Comparison of ENCODE assay signal across 8 cellular contexts in genomic region chr5:150449491-150450339, GRCh38. TPM values are rescaled to one million over a fixed set of nuclear protein-coding genes. Genes with fewer than 3 reads are reported as not detected.
DNase-seq lines count a peak whose midpoint lies in the region; ATAC-seq and TF ChIP-seq lines count a peak whose summit lies in the region.

Gene RPS14, minus strand, starts transcription at chr5:150449739. Its CDS starts 2,006 bp downstream, at chr5:150447733.

- peak; percentile 90 for ATAC-seq in GM19328 (IDR thresholded peaks at IDR 0.05; ENCODE audit: unreplicated experiment)
- peak; percentile 83 for ATAC-seq in HG03520 (IDR thresholded peaks at IDR 0.05; ENCODE audit: unreplicated experiment)

- H3K27ac Mint-ChIP-seq in activated CD4-positive, alpha-beta T cell treated with anti-CD3 and anti-CD28 coated beads, Interleukin-2, amount 10 ng/mL, durations not matched to agents 7 days and 5 days = peak within 1 kb of the TSS; percentile 99
- peak within 1 kb of the TSS; percentile 98 for H3K27ac Mint-ChIP-seq in dendritic cell treated with granulocyte-macrophage colony-stimulating factor and Interleukin-4, amounts not matched to agents 40 ng/mL and 50 ng/mL, for 4 days

- TF ChIP-seq CTCF in C4-2B (conservative IDR thresholded peaks at IDR 0.05) (peak; percentile 98), liver (IDR thresholded peaks at IDR 0.05; ENCODE audit: low read depth, low read length, missing input control) (peak; percentile 91)

- H3K27ac ChIP-seq in C4-2B (peak within 1 kb of the TSS; percentile 93), liver (ENCODE audit: low read depth in 1 of 2, low read length in 2 of 2) (peak within 1 kb of the TSS; percentile 95 to 99)

- peaks cover 2% of the 10 kb centered on the region for H3K9me3 Mint-ChIP-seq in activated CD4-positive, alpha-beta T cell treated with anti-CD3 and anti-CD28 coated beads, Interleukin-2, amount 10 ng/mL, durations not matched to agents 7 days and 5 days
- no peaks in the 10 kb centered on the region for H3K9me3 Mint-ChIP-seq in dendritic cell treated with granulocyte-macrophage colony-stimulating factor and Interleukin-4, amounts not matched to agents 40 ng/mL and 50 ng/mL, for 4 days

- peak within 1 kb of the TSS; percentile 66 to 83 (median 68) for H3K4me3 ChIP-seq in liver (ENCODE audit: low read depth in 1 of 3, low read length in 3 of 3)

- TF ChIP-seq RAD21 in liver (IDR thresholded peaks at IDR 0.05) = peak; percentile 58 to 71

- CTCF ChIA-PET in activated CD4-positive, alpha-beta T cell treated with anti-CD3 and anti-CD28 coated beads, Interleukin-2, amount 10 ng/mL, durations not matched to agents 7 days and 5 days (lab: Charles Lee) = interaction anchor here (0.6 to 3.4 kb wide), 29 partner anchors 9 to 727 kb away, joined by 3 to 30 read pairs (median 4); partner anchors contain the start of genes CD74, DCTN4, IRGM and RBM22

- POLR2A ChIA-PET in activated CD4-positive, alpha-beta T cell treated with anti-CD3 and anti-CD28 coated beads, Interleukin-2, amount 10 ng/mL, durations not matched to agents 7 days and 5 days (lab: Charles Lee) = interaction anchor here (0.7 kb wide), 2 partner anchors 81 to 223 kb away, joined by 3 to 5 read pairs; no protein-coding TSS in a partner anchor

- H3K4me3 Mint-ChIP-seq in activated CD4-positive, alpha-beta T cell treated with anti-CD3 and anti-CD28 coated beads, Interleukin-2, amount 10 ng/mL, durations not matched to agents 7 days and 5 days = peak within 1 kb of the TSS; percentile 91
- H3K4me3 Mint-ChIP-seq in dendritic cell treated with granulocyte-macrophage colony-stimulating factor and Interleukin-4, amounts not matched to agents 40 ng/mL and 50 ng/mL, for 4 days = peak within 1 kb of the TSS; percentile 85

- peaks cover 13 to 33% (median 31%) of the 10 kb centered on the region in 4 donors for H3K36me3 ChIP-seq in liver (ENCODE audit: control insufficient read depth in 4 of 4, insufficient read depth in 3 of 4, low read depth in 1 of 4, low read length in 3 of 4)

- intact Hi-C loops in dendritic cell treated with granulocyte-macrophage colony-stimulating factor and Interleukin-4, amounts not matched to agents 40 ng/mL and 50 ng/mL, for 4 days (cut with micrococcal nuclease) = loop anchor here (10.0 kb wide), 2 partner anchors 205 to 255 kb away; partner anchors contain the start of gene RBM22

- peaks cover 0 to 18% (median 11%) of the 10 kb centered on the region in 4 donors for H3K4me1 ChIP-seq in liver (ENCODE audit: control insufficient read depth in 4 of 4, insufficient read depth in 4 of 4, low read length in 3 of 4)

- H3K27me3 Mint-ChIP-seq in activated CD4-positive, alpha-beta T cell treated with anti-CD3 and anti-CD28 coated beads, Interleukin-2, amount 10 ng/mL, durations not matched to agents 7 days and 5 days = no peaks in the 10 kb centered on the region
- H3K27me3 Mint-ChIP-seq in dendritic cell treated with granulocyte-macrophage colony-stimulating factor and Interleukin-4, amounts not matched to agents 40 ng/mL and 50 ng/mL, for 4 days = no peaks in the 10 kb centered on the region

- H3K36me3 Mint-ChIP-seq in activated CD4-positive, alpha-beta T cell treated with anti-CD3 and anti-CD28 coated beads, Interleukin-2, amount 10 ng/mL, durations not matched to agents 7 days and 5 days (ENCODE audit: low read depth) = peaks cover 38% of the 10 kb centered on the region
- peaks cover 53% of the 10 kb centered on the region for H3K36me3 Mint-ChIP-seq in dendritic cell treated with granulocyte-macrophage colony-stimulating factor and Interleukin-4, amounts not matched to agents 40 ng/mL and 50 ng/mL, for 4 days (ENCODE audit: low read depth)

- peak; percentile 95 for DNase-seq in NCI-H526 treated with DMSO at 0.1 percent for 48 hours (lab: John Stamatoyannopoulos, UW)
- DNase-seq in activated CD4-positive, alpha-beta T cell treated with anti-CD3 and anti-CD28 coated beads, Interleukin-2, amount 10 ng/mL, durations not matched to agents 7 days and 5 days = peak; percentile 96
- peak; percentile 96 for DNase-seq in stimulated activated CD4-positive, alpha-beta T cell treated with anti-CD3 and anti-CD28 coated beads, Interleukin-4, amount 100 ng/mL, for 24 hours

- peaks cover 36% of the 10 kb centered on the region for H3K4me1 Mint-ChIP-seq in activated CD4-positive, alpha-beta T cell treated with anti-CD3 and anti-CD28 coated beads, Interleukin-2, amount 10 ng/mL, durations not matched to agents 7 days and 5 days
- peaks cover 26% of the 10 kb centered on the region for H3K4me1 Mint-ChIP-seq in dendritic cell treated with granulocyte-macrophage colony-stimulating factor and Interleukin-4, amounts not matched to agents 40 ng/mL and 50 ng/mL, for 4 days (ENCODE audit: low read depth)

- H3K9ac ChIP-seq in liver (ENCODE audit: low read depth in 1 of 2, low read length in 2 of 2) = peak within 1 kb of the TSS; percentile 91 to 95

- WGBS in liver = 3% methylated on average over 58 of the region's 58 CpGs

- H3K9me3 ChIP-seq in liver (ENCODE audit: control insufficient read depth in 4 of 4, low read length in 3 of 4) = no peaks in the 10 kb centered on the region

- no peaks in the 10 kb centered on the region for H3K27me3 ChIP-seq in liver (ENCODE audit: control insufficient read depth in 4 of 4, insufficient read depth in 4 of 4, low read length in 3 of 4)

TF ChIP-seq in liver, 16 proteins besides CTCF, POLR2A, EP300 and RAD21:
- TF ChIP-seq RXRA (IDR thresholded peaks at IDR 0.05) = peak; percentile 57 to 76
- TF ChIP-seq HNF4A (conservative IDR thresholded peaks at IDR 0.05) = peak; percentile 31 to 62
- peak; percentile 71 for TF ChIP-seq SP1 (IDR thresholded peaks at IDR 0.05)
- TF ChIP-seq JUND (IDR thresholded peaks at IDR 0.05) = peak; percentile 22 to 63
- peak; percentile 82 to 95 for TF ChIP-seq EGR1 (IDR thresholded peaks at IDR 0.05; ENCODE audit: low read depth in 2 of 2)
- peak; percentile 98 for TF ChIP-seq NR2F2 (IDR thresholded peaks at IDR 0.05)
- TF ChIP-seq, protein P1, sequence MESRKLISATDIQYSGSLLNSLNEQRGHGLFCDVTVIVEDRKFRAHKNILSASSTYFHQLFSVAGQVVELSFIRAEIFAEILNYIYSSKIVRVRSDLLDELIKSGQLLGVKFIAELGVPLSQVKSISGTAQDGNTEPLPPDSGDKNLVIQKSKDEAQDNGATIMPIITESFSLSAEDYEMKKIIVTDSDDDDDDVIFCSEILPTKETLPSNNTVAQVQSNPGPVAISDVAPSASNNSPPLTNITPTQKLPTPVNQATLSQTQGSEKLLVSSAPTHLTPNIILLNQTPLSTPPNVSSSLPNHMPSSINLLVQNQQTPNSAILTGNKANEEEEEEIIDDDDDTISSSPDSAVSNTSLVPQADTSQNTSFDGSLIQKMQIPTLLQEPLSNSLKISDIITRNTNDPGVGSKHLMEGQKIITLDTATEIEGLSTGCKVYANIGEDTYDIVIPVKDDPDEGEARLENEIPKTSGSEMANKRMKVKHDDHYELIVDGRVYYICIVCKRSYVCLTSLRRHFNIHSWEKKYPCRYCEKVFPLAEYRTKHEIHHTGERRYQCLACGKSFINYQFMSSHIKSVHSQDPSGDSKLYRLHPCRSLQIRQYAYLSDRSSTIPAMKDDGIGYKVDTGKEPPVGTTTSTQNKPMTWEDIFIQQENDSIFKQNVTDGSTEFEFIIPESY (IDR thresholded peaks at IDR 0.05) = peak; percentile 46
- no peak for TF ChIP-seq FOXA2 (IDR thresholded peaks at IDR 0.05)
- peak; percentile 35 for TF ChIP-seq HNF4G (IDR thresholded peaks at IDR 0.05)
- TF ChIP-seq YY1 (IDR thresholded peaks at IDR 0.05) = peak; percentile 99
- TF ChIP-seq FOXA1 (IDR thresholded peaks at IDR 0.05) = no peak
- peak; percentile 95 to 99 for TF ChIP-seq GABPA (IDR thresholded peaks at IDR 0.05 in 1 of 2, conservative IDR thresholded peaks at IDR 0.05 in 1 of 2)
- TF ChIP-seq, protein P2, sequence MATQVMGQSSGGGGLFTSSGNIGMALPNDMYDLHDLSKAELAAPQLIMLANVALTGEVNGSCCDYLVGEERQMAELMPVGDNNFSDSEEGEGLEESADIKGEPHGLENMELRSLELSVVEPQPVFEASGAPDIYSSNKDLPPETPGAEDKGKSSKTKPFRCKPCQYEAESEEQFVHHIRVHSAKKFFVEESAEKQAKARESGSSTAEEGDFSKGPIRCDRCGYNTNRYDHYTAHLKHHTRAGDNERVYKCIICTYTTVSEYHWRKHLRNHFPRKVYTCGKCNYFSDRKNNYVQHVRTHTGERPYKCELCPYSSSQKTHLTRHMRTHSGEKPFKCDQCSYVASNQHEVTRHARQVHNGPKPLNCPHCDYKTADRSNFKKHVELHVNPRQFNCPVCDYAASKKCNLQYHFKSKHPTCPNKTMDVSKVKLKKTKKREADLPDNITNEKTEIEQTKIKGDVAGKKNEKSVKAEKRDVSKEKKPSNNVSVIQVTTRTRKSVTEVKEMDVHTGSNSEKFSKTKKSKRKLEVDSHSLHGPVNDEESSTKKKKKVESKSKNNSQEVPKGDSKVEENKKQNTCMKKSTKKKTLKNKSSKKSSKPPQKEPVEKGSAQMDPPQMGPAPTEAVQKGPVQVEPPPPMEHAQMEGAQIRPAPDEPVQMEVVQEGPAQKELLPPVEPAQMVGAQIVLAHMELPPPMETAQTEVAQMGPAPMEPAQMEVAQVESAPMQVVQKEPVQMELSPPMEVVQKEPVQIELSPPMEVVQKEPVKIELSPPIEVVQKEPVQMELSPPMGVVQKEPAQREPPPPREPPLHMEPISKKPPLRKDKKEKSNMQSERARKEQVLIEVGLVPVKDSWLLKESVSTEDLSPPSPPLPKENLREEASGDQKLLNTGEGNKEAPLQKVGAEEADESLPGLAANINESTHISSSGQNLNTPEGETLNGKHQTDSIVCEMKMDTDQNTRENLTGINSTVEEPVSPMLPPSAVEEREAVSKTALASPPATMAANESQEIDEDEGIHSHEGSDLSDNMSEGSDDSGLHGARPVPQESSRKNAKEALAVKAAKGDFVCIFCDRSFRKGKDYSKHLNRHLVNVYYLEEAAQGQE (IDR thresholded peaks at IDR 0.05) = peak; percentile 68
- peak; percentile 70 for TF ChIP-seq MAX (IDR thresholded peaks at IDR 0.05)
- peak; percentile 74 for TF ChIP-seq TAF1 (conservative IDR thresholded peaks at IDR 0.05)
- TF ChIP-seq, protein P3, sequence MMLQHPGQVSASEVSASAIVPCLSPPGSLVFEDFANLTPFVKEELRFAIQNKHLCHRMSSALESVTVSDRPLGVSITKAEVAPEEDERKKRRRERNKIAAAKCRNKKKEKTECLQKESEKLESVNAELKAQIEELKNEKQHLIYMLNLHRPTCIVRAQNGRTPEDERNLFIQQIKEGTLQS (IDR thresholded peaks at IDR 0.05) = peak; percentile 59

RNA-seq across cellular contexts. Expression of gene RPS14, which starts in this region (rescaled TPM):
- 1,000 to 10,000 TPM; 2,151 to 2,478 TPM for total RNA-seq in activated CD4-positive, alpha-beta T cell treated with anti-CD3 and anti-CD28 coated beads, Interleukin-2, amount 10 ng/mL, durations not matched to agents 7 days and 5 days
- 100 to 1,000 TPM; 822 to 948 TPM for total RNA-seq in liver
- 100 to 1,000 TPM; 609 to 956 TPM for polyA plus RNA-seq in liver

Comparison
In these comparisons a context has a peak if more than half of its experiments do, and no peak if none do; other contexts are left out.
1. Peak in every context shown above with its lines: DNase-seq, ATAC-seq, H3K4me3 ChIP-seq and H3K27ac ChIP-seq.